ENCODE assay signal across 16 cellular contexts in genomic region chr3:175573226-175573625, GRCh38.
DNase-seq lines count a peak whose midpoint lies in the region; ATAC-seq and TF ChIP-seq lines count a peak whose summit lies in the region.
"Had no signal": no experiment of that assay in that cellular context is flagged by ENCODE, and none has a peak within 500 bp of the region (broad histone marks: within the 10 kb centered on the region; RNA-seq: fewer than 3 reads in every experiment).

No MANE protein-coding gene starts in this region.

- ATAC-seq in GM19463 (IDR thresholded peaks at IDR 0.05; ENCODE audit: unreplicated experiment): no peak

- H4K20me1 ChIP-seq in osteoblast (ENCODE audit: insufficient read depth, low read length): no peaks in the 10 kb centered on the region

- H3K9me3 ChIP-seq in HEK293 (ENCODE audit: control insufficient read depth, insufficient read depth, low read depth, low read length) (no peaks in the 10 kb centered on the region), osteoblast (ENCODE audit: low read depth, low read length) (no peaks in the 10 kb centered on the region)
- H3K9me3 ChIP-seq: BE2C, Caco-2, HAP-1 had no signal

- H3K27me3 ChIP-seq in BJ (ENCODE audit: control insufficient read depth, insufficient read depth, low read length): no peaks in the 10 kb centered on the region
- no peaks in the 10 kb centered on the region for H3K27me3 ChIP-seq in osteoblast (ENCODE audit: insufficient read depth, low read length)
- H3K27me3 ChIP-seq: BE2C had no signal

- H3K4me3 ChIP-seq in BJ (ENCODE audit: low read depth, low read length): no peak overlapping the region
- no peak overlapping the region for H3K4me3 ChIP-seq in HEK293 (ENCODE audit: low read depth, low read length)
- H3K4me3 ChIP-seq in osteoblast (ENCODE audit: insufficient read depth, low read length): no peak overlapping the region
- H3K4me3 ChIP-seq: HAP-1 had no signal

- H3K4me1 ChIP-seq in HEK293 (ENCODE audit: control insufficient read depth, insufficient read depth, low read length) (no peaks in the 10 kb centered on the region), osteoblast (ENCODE audit: insufficient read depth, low read length) (no peaks in the 10 kb centered on the region)
- H3K4me1 ChIP-seq: BE2C, Caco-2 had no signal

- POLR2A ChIA-PET in BJ (lab: Charles Lee) (no interaction called here), HEK293 (lab: Yijun Ruan, JAX) (no interaction called here)

- H3K79me2 ChIP-seq in osteoblast (ENCODE audit: insufficient read depth, low read length): no peaks in the 10 kb centered on the region

- no peak for TF ChIP-seq CTCF in BJ (IDR thresholded peaks at IDR 0.05; ENCODE audit: insufficient read depth, low read depth, low read length)
- TF ChIP-seq CTCF in HEK293 (tag by site-specific recombination; IDR thresholded peaks at IDR 0.05): no peak
- TF ChIP-seq CTCF in osteoblast (IDR thresholded peaks at IDR 0.05; ENCODE audit: extremely low read depth, low read depth, low read length): no peak
- no peak for TF ChIP-seq CTCF in GM10266 (IDR thresholded peaks at IDR 0.05; ENCODE audit: control insufficient read depth, insufficient read depth, low read depth, missing control alignments)

- H3K36me3 ChIP-seq in BJ (ENCODE audit: control insufficient read depth, insufficient read depth, low read length): no peaks in the 10 kb centered on the region
- no peaks in the 10 kb centered on the region for H3K36me3 ChIP-seq in HEK293 (ENCODE audit: control insufficient read depth in 2 of 2, insufficient read depth in 1 of 2, low read length in 2 of 2)
- no peaks in the 10 kb centered on the region for H3K36me3 ChIP-seq in osteoblast (ENCODE audit: insufficient read depth, low read length)
- H3K36me3 ChIP-seq: BE2C, HAP-1 had no signal

- H3K27ac ChIP-seq in HEK293 (ENCODE audit: extremely low read depth, low read depth, low read length) (no peak overlapping the region), osteoblast (ENCODE audit: low read depth, low read length) (no peak overlapping the region)

- H3K4me2 ChIP-seq in osteoblast (ENCODE audit: insufficient read depth, low read length): no peak overlapping the region

- no peak overlapping the region for H2AFZ ChIP-seq in osteoblast (ENCODE audit: low read length)

- DNase-seq in BJ (ENCODE audit: low read depth) (peak; percentile 16), iris pigment epithelial cell (ENCODE audit: low read depth) (peak; percentile 0), osteoblast (ENCODE audit: insufficient read length, low spot score, missing footprints) (no peak), GM10266 (ENCODE audit: extremely low spot score) (no peak), medulla oblongata (ENCODE audit: extremely low spot score) (no peak)
- DNase-seq: ACHN; BE2C; Caco-2; CD8-positive, alpha-beta memory T cell; DND-41; IMR-90; Kasumi-1; KBM-7 had no signal

- CTCF ChIA-PET in BJ (lab: Yijun Ruan, JAX) (no interaction called here), HEK293 (lab: Yijun Ruan, JAX) (no interaction called here)

TF ChIP-seq in HEK293, 187 proteins besides CTCF, POLR2A, EP300 and RAD21:
- TF ChIP-seq PRDM1 (tag by site-specific recombination; IDR thresholded peaks at IDR 0.05) (0 out of 2 replicates have a peak, but pooled peaks have one; percentile 28), ZNF558 (tag by site-specific recombination; IDR thresholded peaks at IDR 0.05) (no peak), MEIS1 (CRISPR knock-in tag; IDR thresholded peaks at IDR 0.05; ENCODE audit: borderline replicate concordance) (no peak), ZNF521 (tag by site-specific recombination; IDR thresholded peaks at IDR 0.05) (no peak), ZBTB26 (tag by site-specific recombination; optimal IDR thresholded peaks at IDR 0.05) (no peak)

Comparison
In these comparisons a context has a peak if more than half of its experiments do, and no peak if none do; other contexts are left out.
1. DNase-seq: peak in BJ (single experiment) and iris pigment epithelial cell (single experiment); none in osteoblast (single experiment), GM10266 (single experiment) and medulla oblongata (single experiment).